Comparison of ENCODE assay signal across 8 cellular contexts in the genomic region with DNA sequence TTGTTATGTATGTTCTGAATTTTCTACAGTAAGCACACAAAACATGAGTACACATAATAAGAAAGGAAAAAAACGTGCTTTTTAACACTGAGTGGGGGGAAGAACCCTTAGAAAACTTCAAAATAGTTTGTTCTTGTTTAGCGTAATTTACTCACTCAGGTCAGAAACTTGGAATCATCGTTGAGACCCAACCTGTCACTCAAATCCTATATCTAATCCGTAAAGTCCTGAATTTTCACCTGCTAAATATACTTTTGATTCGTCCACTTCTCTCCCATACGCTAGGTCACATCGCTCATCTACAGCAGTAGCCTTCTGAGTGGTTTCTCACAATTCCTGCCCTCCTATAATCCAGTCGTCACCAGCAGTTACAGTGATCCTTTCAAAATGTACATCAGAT. TPM values are rescaled to one million over a fixed set of nuclear protein-coding genes. Genes with fewer than 3 reads are reported as not detected.
DNase-seq lines count a peak whose midpoint lies in the region; ATAC-seq, FAIRE-seq and TF ChIP-seq lines count a peak whose summit lies in the region.

No MANE protein-coding gene starts in this region.

- peaks cover 9% of the 10 kb centered on the region for H3K36me3 Mint-ChIP-seq in chondrocyte (ENCODE audit: low read depth)
- H3K36me3 Mint-ChIP-seq in naive thymus-derived CD8-positive, alpha-beta T cell, result peaks cover under 1 to 33% (median 11%) of the 10 kb centered on the region in 3 donors

- H3K27me3 ChIP-seq in BE2C, result no peaks in the 10 kb centered on the region
- H3K27me3 ChIP-seq in HUES64 (ENCODE audit: insufficient read depth, low read length), result peaks cover 29% of the 10 kb centered on the region

- H3K4me1 ChIP-seq in BE2C (no peaks in the 10 kb centered on the region), HUES64 (ENCODE audit: insufficient read depth, low read length) (peaks cover 6% of the 10 kb centered on the region; the same call in 1 of the 2 replicates)

- FAIRE-seq in HTR-8/SVneo (lab: Jason Lieb, UNC), result no peak

- H3K27ac ChIP-seq in HUES64 (ENCODE audit: low read depth, low read length), result no peak overlapping the region

- no peaks in the 10 kb centered on the region for H3K9me3 ChIP-seq in BE2C
- H3K9me3 ChIP-seq in HUES64 (ENCODE audit: insufficient read depth, low read depth, low read length), result peaks cover 9% of the 10 kb centered on the region

- no peak for ATAC-seq in naive thymus-derived CD8-positive, alpha-beta T cell
- no peak for ATAC-seq in HG03565 (IDR thresholded peaks at IDR 0.05; ENCODE audit: unreplicated experiment)

- TF ChIP-seq CTCF in BE2C (IDR thresholded peaks at IDR 0.05; ENCODE audit: low read depth, low read length), result no peak
- TF ChIP-seq CTCF in chondrocyte (IDR thresholded peaks at IDR 0.05), result no peak
- TF ChIP-seq CTCF in GM20000 (IDR thresholded peaks at IDR 0.05; ENCODE audit: extremely low read depth, missing control alignments), result no peak
- no peak for TF ChIP-seq CTCF in GM13977 (IDR thresholded peaks at IDR 0.05; ENCODE audit: extremely low read depth, insufficient read depth, missing control alignments)

- peak overlapping the region; percentile 99 for H3K4me3 Mint-ChIP-seq in chondrocyte (ENCODE audit: unreplicated experiment)
- peak overlapping the region; percentile 88 to 98 (median 95) for H3K4me3 Mint-ChIP-seq in naive thymus-derived CD8-positive, alpha-beta T cell

- H3K9ac ChIP-seq in HUES64 (ENCODE audit: low read depth, low read length), result peak overlapping the region; percentile 72

- POLR2A ChIA-PET in naive thymus-derived CD8-positive, alpha-beta T cell (lab: Charles Lee), result interaction anchor here (0.9 to 1.8 kb wide), 4 partner anchors 351 to 720 kb away, joined by 3 to 16 read pairs (median 6); a partner anchor contains a TSS

- H3K9me3 Mint-ChIP-seq in chondrocyte (ENCODE audit: low read depth), result peaks cover 5% of the 10 kb centered on the region
- H3K9me3 Mint-ChIP-seq in naive thymus-derived CD8-positive, alpha-beta T cell, result peaks cover 0 to 6% (median 0%) of the 10 kb centered on the region in 9 donors

- H3K36me3 ChIP-seq in BE2C (no peaks in the 10 kb centered on the region), HUES64 (ENCODE audit: insufficient read depth, low read length) (peaks cover 31% of the 10 kb centered on the region)

- H3K27ac Mint-ChIP-seq in chondrocyte (ENCODE audit: unreplicated experiment), result peak overlapping the region; percentile 95
- peak overlapping the region; percentile 88 to 96 (median 94) for H3K27ac Mint-ChIP-seq in naive thymus-derived CD8-positive, alpha-beta T cell

- WGBS in HUES64, result 27% methylated on average over 8 of the region's 8 CpGs

- DNase-seq in BE2C (no peak), chondrocyte (ENCODE audit: low spot score) (no peak), HTR-8/SVneo (ENCODE audit: insufficient read length, low spot score) (no peak), GM20000 (ENCODE audit: low spot score) (no peak), GM13977 (ENCODE audit: low spot score) (no peak)
- no peak for DNase-seq in naive thymus-derived CD8-positive, alpha-beta T cell

- H3K27me3 Mint-ChIP-seq in chondrocyte (ENCODE audit: low read depth), result no peaks in the 10 kb centered on the region
- H3K27me3 Mint-ChIP-seq in naive thymus-derived CD8-positive, alpha-beta T cell, result no peaks in the 10 kb centered on the region

- peaks cover 19% of the 10 kb centered on the region for H3K4me1 Mint-ChIP-seq in chondrocyte (ENCODE audit: low read depth)
- H3K4me1 Mint-ChIP-seq in naive thymus-derived CD8-positive, alpha-beta T cell, result peaks cover 15 to 28% (median 21%) of the 10 kb centered on the region in 4 donors

- in situ Hi-C loops in GM13977 (cut with MboI; ENCODE audit: low pct_unique_long_range_greater_than_20kb, low sequenced_read_pairs, unreplicated experiment), result no loop called here

- H3K4me3 ChIP-seq in BE2C (ENCODE audit: low read depth, low read length), result peak overlapping the region; percentile 78
- peak overlapping the region; percentile 80 for H3K4me3 ChIP-seq in HUES64 (ENCODE audit: low read length)

RNA-seq across cellular contexts. Expression of a gene that starts 0.8 kb away (rescaled TPM):
- polyA plus RNA-seq in BE2C (2012; ENCODE audit: insufficient read depth, insufficient read length, low read depth), result 22.4 TPM
- 60.6 TPM for polyA plus RNA-seq in HUES64 (2013, experiment 1 of 2)
- polyA plus RNA-seq in HUES64 (2013, experiment 2 of 2), result 64.1 TPM
- total RNA-seq in chondrocyte, result 13.6 to 20.5 TPM (median 14.2 TPM) in 3 replicates
- total RNA-seq in naive thymus-derived CD8-positive, alpha-beta T cell, result 10 to 100 TPM; 27.7 to 35.6 TPM
- 10 to 100 TPM; 71.4 to 74.7 (median 72.6) TPM for polyA plus RNA-seq in naive thymus-derived CD8-positive, alpha-beta T cell

RNA-seq across cellular contexts. Expression of a gene that starts 43.5 kb away (rescaled TPM):
- polyA plus RNA-seq in BE2C (2012; ENCODE audit: insufficient read depth, insufficient read length, low read depth), result 5.2 TPM
- 19.0 TPM for polyA plus RNA-seq in HUES64 (2013, experiment 1 of 2)
- polyA plus RNA-seq in HUES64 (2013, experiment 2 of 2), result 19.0 TPM
- 21.5 to 30.2 TPM (median 22.9 TPM) in 3 replicates for total RNA-seq in chondrocyte
- total RNA-seq in naive thymus-derived CD8-positive, alpha-beta T cell, result 10 to 100 TPM; 48.1 to 48.4 TPM
- 10 to 100 TPM; 40.2 to 49.6 (median 49.0) TPM for polyA plus RNA-seq in naive thymus-derived CD8-positive, alpha-beta T cell

RNA-seq across cellular contexts. Expression of a gene that starts 47.6 kb away (rescaled TPM):
- polyA plus RNA-seq in BE2C (2012; ENCODE audit: insufficient read depth, insufficient read length, low read depth), result not detected
- 0.10 TPM for polyA plus RNA-seq in HUES64 (2013, experiment 1 of 2)
- polyA plus RNA-seq in HUES64 (2013, experiment 2 of 2), result 0.44 TPM
- total RNA-seq in chondrocyte, result not detected in 3 replicates
- not detected for total RNA-seq in naive thymus-derived CD8-positive, alpha-beta T cell
- polyA plus RNA-seq in naive thymus-derived CD8-positive, alpha-beta T cell, result not detected
